28 cellular contexts compared by ENCODE assay signal in genomic region chr14:45185110-45185814, GRCh38. TPM values are rescaled to one million over a fixed set of nuclear protein-coding genes. Genes with fewer than 3 reads are reported as not detected.
DNase-seq lines count a peak whose midpoint lies in the region; ATAC-seq lines count a peak whose summit lies in the region.
"Had no signal": no experiment of that assay in that cellular context is flagged by ENCODE, and none has a peak within 500 bp of the region (broad histone marks: within the 10 kb centered on the region; RNA-seq: fewer than 3 reads in every experiment).

No MANE protein-coding gene starts in this region.

- no peak overlapping the region for H3K4me3 ChIP-seq in adipocyte (ENCODE audit: low read length)
- H3K4me3 ChIP-seq: body of pancreas, gastrocnemius medialis, Peyer's patch, smooth muscle cell had no signal

- H3K36me3 ChIP-seq in adipocyte (ENCODE audit: control insufficient read depth, insufficient read depth, low read length, severe bottlenecking) = no peaks in the 10 kb centered on the region

- H3K4me1 ChIP-seq in adipocyte (ENCODE audit: control insufficient read depth, insufficient read depth, low read length) = peaks cover 10% of the 10 kb centered on the region
- H3K4me1 ChIP-seq: body of pancreas, gastrocnemius medialis, Peyer's patch had no signal

- no peaks in the 10 kb centered on the region for H3K27me3 ChIP-seq in adipocyte (replicated peaks; ENCODE audit: control insufficient read depth, insufficient read depth, low read length)
- H3K27me3 ChIP-seq: body of pancreas, gastrocnemius medialis, Peyer's patch had no signal

- DNase-seq in AG20443 (ENCODE audit: low spot score) (peak; percentile 21), adipocyte (ENCODE audit: low read depth) (peak; percentile 26), fibroblast of the conjunctiva (ENCODE audit: low read depth) (peak; percentile 8), SK-N-DZ (ENCODE audit: low spot score) (no peak)
- DNase-seq: ACHN; activated CD4-positive, alpha-beta memory T cell treated with anti-CD3 and anti-CD28 coated beads for 36 hours; activated CD4-positive, CD25-positive, alpha-beta regulatory T cell; activated effector memory CD4-positive, alpha-beta T cell treated with Interleukin-2 at 50 U/mL for 16 hours; body of pancreas; Calu3; DND-41; gastrocnemius medialis; hippocampal formation; immature natural killer cell; left ventricle myocardium superior; MV-4-11; naive thymus-derived CD4-positive, alpha-beta T cell; NCI-H1694 treated with DMSO at 0.1 percent for 48 hours; NCI-H2171 treated with DMSO at 0.1 percent for 48 hours; NCI-H524; Peyer's patch; stimulated activated CD4-positive, alpha-beta T cell treated with anti-CD3 and anti-CD28 coated beads, Interleukin-2, amount 100 ng/mL, for 24 hours; T-cell had no signal

- ATAC-seq in GM18909 (IDR thresholded peaks at IDR 0.05; ENCODE audit: poor library complexity, unreplicated experiment) (peak; percentile 55), HG02763 (IDR thresholded peaks at IDR 0.05; ENCODE audit: unreplicated experiment) (no peak), GM19463 (IDR thresholded peaks at IDR 0.05; ENCODE audit: unreplicated experiment) (no peak), GM21528 (IDR thresholded peaks at IDR 0.05; ENCODE audit: low FRiP score, unreplicated experiment) (no peak)
- ATAC-seq: body of pancreas; gastrocnemius medialis; left ventricle myocardium superior; naive thymus-derived CD4-positive, alpha-beta T cell; T-cell had no signal

- no peaks in the 10 kb centered on the region for H3K9me3 ChIP-seq in adipocyte (ENCODE audit: control insufficient read depth, low read length)
- H3K9me3 ChIP-seq: body of pancreas, gastrocnemius medialis, Peyer's patch had no signal

- H3K9ac ChIP-seq in adipocyte (ENCODE audit: low read length) = no peak overlapping the region

RNA-seq across cellular contexts. Expression of gene FANCM, which starts 49.5 kb away (rescaled TPM):
- polyA plus RNA-seq in SK-N-DZ (2014; cell fraction: cytosol; rRNA removed) = 6.3 and 7.4 TPM in 2 replicates
- 13.3 and 16.4 TPM in 2 replicates for polyA plus RNA-seq in SK-N-DZ (2014; cell fraction: nucleus; rRNA removed)

RNA-seq across cellular contexts. Expression of gene FKBP3, which starts 51.0 kb away (rescaled TPM):
- 103 and 105 TPM in 2 replicates for polyA plus RNA-seq in SK-N-DZ (2014; cell fraction: cytosol; rRNA removed)
- polyA plus RNA-seq in SK-N-DZ (2014; cell fraction: nucleus; rRNA removed) = 171 and 258 TPM in 2 replicates
